In the genomic region with DNA sequence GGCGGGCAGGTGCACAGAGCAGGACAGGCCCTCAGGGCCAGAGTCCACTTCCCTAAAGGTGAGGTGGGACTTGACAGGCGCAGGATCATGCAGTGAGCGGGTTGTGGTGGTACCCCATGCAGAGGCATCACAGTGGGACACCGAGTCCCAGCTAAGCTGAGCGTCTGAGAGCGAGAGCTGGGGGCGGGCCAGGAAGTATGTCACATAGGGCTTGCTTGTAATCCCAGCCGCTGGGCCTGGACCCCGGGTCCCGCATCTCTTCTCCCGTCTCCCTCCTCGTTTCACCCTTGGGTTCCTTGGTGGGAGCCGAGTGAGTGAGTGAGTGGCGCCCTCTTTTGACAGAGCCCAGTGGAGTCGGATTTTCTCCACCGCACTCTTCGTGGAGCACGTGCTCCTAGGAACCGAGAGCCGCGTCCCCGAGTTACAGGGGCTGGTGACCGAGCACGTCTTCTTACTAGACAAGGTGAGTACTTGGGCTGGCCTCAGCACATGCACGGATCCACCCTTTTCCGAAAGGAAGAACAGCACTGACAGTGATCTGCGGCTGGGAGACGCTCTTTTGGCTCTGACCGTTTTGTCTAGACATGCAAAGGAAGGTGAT, we compare ENCODE assay signal across 9 cellular contexts. TPM values are rescaled to one million over a fixed set of nuclear protein-coding genes. Genes with fewer than 3 reads are reported as not detected.
DNase-seq lines count a peak whose midpoint lies in the region; ATAC-seq and TF ChIP-seq lines count a peak whose summit lies in the region.
"Had no signal": no experiment of that assay in that cellular context is flagged by ENCODE, and none has a peak within 500 bp of the region (broad histone marks: within the 10 kb centered on the region; RNA-seq: fewer than 3 reads in every experiment).

No MANE protein-coding gene starts in this region.

- peak; percentile 19 for TF ChIP-seq CTCF in RWPE2 (IDR thresholded peaks at IDR 0.05; ENCODE audit: poor library complexity, severe bottlenecking)
- TF ChIP-seq CTCF in foreskin keratinocyte (conservative IDR thresholded peaks at IDR 0.05), result peak; percentile 63
- peak in 2 of 3 experiments; percentile 23 to 47 for TF ChIP-seq CTCF in testis (IDR thresholded peaks at IDR 0.05)

- H3K36me3 ChIP-seq in RWPE2 (ENCODE audit: low read depth) (peaks cover 97% of the 10 kb centered on the region), testis (ENCODE audit: low read depth, missing control alignments) (no peaks in the 10 kb centered on the region)

- 79 to 87% methylated on average over 28 to 29 of the region's 29 CpGs for WGBS in testis, 2 donors

- H3K27ac ChIP-seq in RWPE2 (ENCODE audit: poor library complexity, severe bottlenecking), result no peak overlapping the region
- no peak overlapping the region for H3K27ac ChIP-seq in foreskin keratinocyte
- no peak overlapping the region for H3K27ac ChIP-seq in testis

- intact Hi-C loops in testis (cut with DNase I; ENCODE audit: low total_unique reads), result no loop called here

- DNase-seq in activated naive CD4-positive, alpha-beta T cell treated with anti-CD3 and anti-CD28 coated beads, Interleukin-2, amount 50 U/mL, for 16 hours, result peak; percentile 26
- no peak for DNase-seq in activated naive CD4-positive, alpha-beta T cell treated with Interleukin-2 at 50 U/mL for 16 hours
- DNase-seq in RWPE2 (ENCODE audit: low spot score), result peak; percentile 66
- DNase-seq in foreskin keratinocyte, result peak; percentile 24 to 25
- DNase-seq in testis, result peak; percentile 60
- DNase-seq in stimulated activated CD4-positive, alpha-beta T cell treated with anti-CD3 and anti-CD28 coated beads, Interleukin-4, amount 100 ng/mL, for 24 hours, result no peak
- no peak for DNase-seq in NCI-H2029 treated with DMSO at 0.1 percent for 48 hours (lab: John Stamatoyannopoulos, UW)
- no peak for DNase-seq in OCI-M2 (lab: John Stamatoyannopoulos, UW; ENCODE audit: unreplicated experiment)
- DNase-seq: SW 1271 had no signal

- ATAC-seq in RWPE2 (ENCODE audit: low read depth), result no peak
- no peak for ATAC-seq in foreskin keratinocyte

- no peaks in the 10 kb centered on the region for H3K9me3 ChIP-seq in RWPE2 (ENCODE audit: severe bottlenecking)
- H3K9me3 ChIP-seq in testis, result no peaks in the 10 kb centered on the region

- H3K27me3 ChIP-seq in RWPE2 (ENCODE audit: insufficient read depth, poor library complexity, severe bottlenecking) (no peaks in the 10 kb centered on the region), foreskin keratinocyte (no peaks in the 10 kb centered on the region), testis (no peaks in the 10 kb centered on the region)

- H3K4me1 ChIP-seq in RWPE2 (ENCODE audit: insufficient read depth, poor library complexity, severe bottlenecking) (no peaks in the 10 kb centered on the region), foreskin keratinocyte (no peaks in the 10 kb centered on the region), testis (peaks cover 5% of the 10 kb centered on the region)

- H3K4me3 ChIP-seq in RWPE2 (ENCODE audit: severe bottlenecking), result no peak overlapping the region
- H3K4me3 ChIP-seq in testis, result no peak overlapping the region

- no peak for TF ChIP-seq POLR2A in testis (IDR thresholded peaks at IDR 0.05)

RNA-seq across cellular contexts. Expression of a gene that starts 50.8 kb away (rescaled TPM):
- 7.3 and 9.7 TPM in 2 replicates for total RNA-seq in foreskin keratinocyte
- 9.8 and 14.0 TPM in 2 replicates for polyA plus RNA-seq in foreskin keratinocyte
- total RNA-seq in testis, result 10 to 100 TPM; 55.2 to 63.9 TPM
- polyA plus RNA-seq in testis (ENCODE audit: insufficient read depth, low read depth, low replicate concordance), result 41.4 TPM

Comparison
In these comparisons a context has a peak if more than half of its experiments do, and no peak if none do; other contexts are left out.
1. DNase-seq: peak in activated naive CD4-positive, alpha-beta T cell treated with anti-CD3 and anti-CD28 coated beads, Interleukin-2, amount 50 U/mL, for 16 hours (single experiment), RWPE2 (single experiment), foreskin keratinocyte (2 of 2) and testis (single experiment); none in activated naive CD4-positive, alpha-beta T cell treated with Interleukin-2 at 50 U/mL for 16 hours (single experiment), stimulated activated CD4-positive, alpha-beta T cell treated with anti-CD3 and anti-CD28 coated beads, Interleukin-4, amount 100 ng/mL, for 24 hours (single experiment), NCI-H2029 treated with DMSO at 0.1 percent for 48 hours (single experiment) and OCI-M2 (single experiment).
2. Peak in every context shown above with its lines, with median percentiles within 50 percentile points of each other: CTCF ChIP-seq.